Comparison of ENCODE assay signal across 13 cellular contexts in genomic region chr17:1004769-1005295, GRCh38. TPM values are rescaled to one million over a fixed set of nuclear protein-coding genes. Genes with fewer than 3 reads are reported as not detected.
DNase-seq lines count a peak whose midpoint lies in the region; ATAC-seq, FAIRE-seq and TF ChIP-seq lines count a peak whose summit lies in the region.
"Had no signal": no experiment of that assay in that cellular context is flagged by ENCODE, and none has a peak within 500 bp of the region (broad histone marks: within the 10 kb centered on the region; RNA-seq: fewer than 3 reads in every experiment).

No MANE protein-coding gene starts in this region.

- ATAC-seq in heart left ventricle (no peak), Right ventricle myocardium inferior (no peak), upper lobe of right lung (no peak)
- no peak for ATAC-seq in naive thymus-derived CD4-positive, alpha-beta T cell
- ATAC-seq: activated CD8-positive, alpha-beta T cell treated with anti-CD3 and anti-CD28 coated beads, Interleukin-2, amount 10 ng/mL, durations not matched to agents 7 days and 5 days had no signal

- H3K27me3 ChIP-seq in heart left ventricle (no peaks in the 10 kb centered on the region), bronchial epithelial cell (ENCODE audit: control insufficient read depth, insufficient read depth, low read length) (no peaks in the 10 kb centered on the region), upper lobe of right lung (no peaks in the 10 kb centered on the region)
- no peaks in the 10 kb centered on the region for H3K27me3 ChIP-seq in naive thymus-derived CD4-positive, alpha-beta T cell (ENCODE audit: control insufficient read depth in 2 of 2, insufficient read depth in 2 of 2, low read length in 2 of 2)

- H3K4me1 ChIP-seq in heart left ventricle (peaks cover 16 to 98% (median 81%) of the 10 kb centered on the region in 12 donors), upper lobe of right lung (peaks cover 66% of the 10 kb centered on the region)
- H3K4me1 ChIP-seq in naive thymus-derived CD4-positive, alpha-beta T cell (ENCODE audit: control insufficient read depth in 2 of 2, insufficient read depth in 2 of 2, low read length in 2 of 2): no peaks in the 10 kb centered on the region

- DNase-seq in heart left ventricle: no peak
- DNase-seq in Right ventricle myocardium inferior (ENCODE audit: missing footprints): no peak
- no peak for DNase-seq in bronchial epithelial cell (ENCODE audit: low read depth)
- DNase-seq in naive thymus-derived CD4-positive, alpha-beta T cell: no peak
- no peak for DNase-seq in upper lobe of right lung
- DNase-seq in HT-29 (ENCODE audit: low spot score): no peak
- DNase-seq in SKM-1 treated with dmso at 0.1 percent for 144 hours (lab: John Stamatoyannopoulos, UW; ENCODE audit: unreplicated experiment): no peak
- DNase-seq in CD1c-positive myeloid dendritic cell (ENCODE audit: extremely low spot score): no peak
- DNase-seq: activated CD8-positive, alpha-beta T cell treated with anti-CD3 and anti-CD28 coated beads, Interleukin-2, amount 10 ng/mL, durations not matched to agents 7 days and 5 days; AML-193; GOT3; stimulated activated CD4-positive, alpha-beta T cell treated with anti-CD3 and anti-CD28 coated beads, Interleukin-4, amount 100 ng/mL, for 4 hours; SW 1271 had no signal

- no peaks in the 10 kb centered on the region for H3K9me3 Mint-ChIP-seq in naive thymus-derived CD4-positive, alpha-beta T cell

- peak overlapping the region in 6 of 9 donors; percentile 25 to 82 (median 75) for H3K27ac Mint-ChIP-seq in naive thymus-derived CD4-positive, alpha-beta T cell

- 61 to 71% (median 65%) methylated on average over 10 to 13 of the region's 13 CpGs for WGBS in heart left ventricle, 4 donors

- H3K36me3 ChIP-seq in heart left ventricle (peaks cover 0 to 93% (median 79%) of the 10 kb centered on the region in 9 donors), bronchial epithelial cell (ENCODE audit: control insufficient read depth, insufficient read depth, low read length) (peaks cover 30% of the 10 kb centered on the region), upper lobe of right lung (peaks cover 89% of the 10 kb centered on the region)
- H3K36me3 ChIP-seq in naive thymus-derived CD4-positive, alpha-beta T cell (ENCODE audit: control insufficient read depth in 2 of 3, insufficient read depth in 3 of 3, low read length in 3 of 3): peaks cover 0 to 95% (median 11%) of the 10 kb centered on the region in 3 experiments

- POLR2A ChIA-PET in naive thymus-derived CD4-positive, alpha-beta T cell (lab: Charles Lee): no interaction called here

- no peak for TF ChIP-seq POLR2A in heart left ventricle (IDR thresholded peaks at IDR 0.05)

- peak; percentile 76 for FAIRE-seq in bronchial epithelial cell (lab: Jason Lieb, UNC)

- peak overlapping the region in 3 of 10 donors; percentile 56 to 67 (median 60) for H3K4me3 Mint-ChIP-seq in naive thymus-derived CD4-positive, alpha-beta T cell
- H3K4me3 Mint-ChIP-seq: activated CD8-positive, alpha-beta T cell treated with anti-CD3 and anti-CD28 coated beads, Interleukin-2, amount 10 ng/mL, durations not matched to agents 7 days and 5 days had no signal

- peaks cover 6 to 20% (median 10%) of the 10 kb centered on the region in 7 donors for H3K4me1 Mint-ChIP-seq in naive thymus-derived CD4-positive, alpha-beta T cell

- H3K9me3 ChIP-seq in heart left ventricle: no peaks in the 10 kb centered on the region
- H3K9me3 ChIP-seq in naive thymus-derived CD4-positive, alpha-beta T cell (ENCODE audit: control insufficient read depth in 2 of 3, low read length in 3 of 3): no peaks in the 10 kb centered on the region
- no peaks in the 10 kb centered on the region for H3K9me3 ChIP-seq in upper lobe of right lung

- TF ChIP-seq CTCF in heart left ventricle (IDR thresholded peaks at IDR 0.05) (no peak), bronchial epithelial cell (IDR thresholded peaks at IDR 0.05; ENCODE audit: insufficient read depth, low read length, severe bottlenecking) (no peak), upper lobe of right lung (IDR thresholded peaks at IDR 0.05) (no peak)

- H3K27me3 Mint-ChIP-seq in naive thymus-derived CD4-positive, alpha-beta T cell: no peaks in the 10 kb centered on the region

- intact Hi-C loops in heart left ventricle (cut with DNase I) (loop anchor here in 8 of 10 donors (2.0 to 5.0 kb wide), 6 partner anchors 18 to 52 kb away; no protein-coding TSS in a partner anchor), Right ventricle myocardium inferior (cut with DNase I) (loop anchor here (5.0 kb wide), 1 partner anchor 102 kb away; no protein-coding TSS in a partner anchor), upper lobe of right lung (cut with DNase I) (no loop called here)
- intact Hi-C loops in naive thymus-derived CD4-positive, alpha-beta T cell (cut with micrococcal nuclease): no loop called here

- peaks cover 10 to 15% (median 14%) of the 10 kb centered on the region in 5 donors for H3K36me3 Mint-ChIP-seq in naive thymus-derived CD4-positive, alpha-beta T cell

- H3K27ac ChIP-seq in heart left ventricle: peak overlapping the region in 10 of 12 donors; percentile 44 to 89 (median 81)
- no peak overlapping the region for H3K27ac ChIP-seq in naive thymus-derived CD4-positive, alpha-beta T cell (ENCODE audit: low read depth, low read length)
- H3K27ac ChIP-seq in upper lobe of right lung: peak overlapping the region; percentile 73

- no peak overlapping the region for H3K4me3 ChIP-seq in heart left ventricle
- no peak overlapping the region for H3K4me3 ChIP-seq in bronchial epithelial cell (ENCODE audit: low read depth, low read length)
- no peak overlapping the region for H3K4me3 ChIP-seq in naive thymus-derived CD4-positive, alpha-beta T cell (ENCODE audit: low read length)
- H3K4me3 ChIP-seq in upper lobe of right lung: no peak overlapping the region

- CTCF ChIA-PET in naive thymus-derived CD4-positive, alpha-beta T cell (lab: Charles Lee): no interaction called here

RNA-seq across cellular contexts. Expression of gene TIMM22, which starts 7.9 kb away (rescaled TPM):
- total RNA-seq in heart left ventricle: 10 to 100 TPM; 12.5 to 20.4 (median 16.5) TPM
- polyA plus RNA-seq in heart left ventricle: 10 to 100 TPM; 16.0 to 19.8 TPM
- 17.3 TPM for total RNA-seq in Right ventricle myocardium inferior
- total RNA-seq in bronchial epithelial cell: 11.3 and 16.3 TPM in 2 replicates
- 10 to 100 TPM in 3 of 5 experiments, 1 to 10 TPM in 2; 8.3 to 13.5 (median 11.3) TPM for total RNA-seq in naive thymus-derived CD4-positive, alpha-beta T cell
- polyA plus RNA-seq in naive thymus-derived CD4-positive, alpha-beta T cell: 10 to 100 TPM; 24.9 to 27.9 TPM
- total RNA-seq in upper lobe of right lung: 10.7 TPM
- 7.3 and 7.7 TPM in 2 replicates for total RNA-seq in HT-29 (2014; rRNA removed; shearing (Covaris generic))

RNA-seq across cellular contexts. Expression of gene NXN, which starts 25.3 kb away (rescaled TPM):
- 10 to 100 TPM in 8 of 9 donors, 1 to 10 TPM in 1; 8.9 to 20.3 (median 15.8) TPM for total RNA-seq in heart left ventricle
- 10 to 100 TPM in 1 of 2 donors, 1 to 10 TPM in 1; 8.6 to 14.1 TPM for polyA plus RNA-seq in heart left ventricle
- total RNA-seq in Right ventricle myocardium inferior: 18.5 TPM
- 64.4 and 70.3 TPM in 2 replicates for total RNA-seq in bronchial epithelial cell
- under 1 TPM in 4 of 5 experiments, not detected in 1; 0.10 to 0.84 (median 0.36) TPM for total RNA-seq in naive thymus-derived CD4-positive, alpha-beta T cell
- under 1 TPM in 1 of 2 donors, not detected in 1; 0.22 TPM for polyA plus RNA-seq in naive thymus-derived CD4-positive, alpha-beta T cell
- total RNA-seq in upper lobe of right lung: 57.3 TPM
- 64.3 and 71.6 TPM in 2 replicates for total RNA-seq in HT-29 (2014; rRNA removed; shearing (Covaris generic))

Comparison
In these comparisons a context has a peak if more than half of its experiments do, and no peak if none do; other contexts are left out.
1. RNA of gene NXN, which starts 25.3 kb away (total RNA-seq): 64.3 to 71.6 TPM in HT-29, 64.4 to 70.3 TPM in bronchial epithelial cell, 57.3 TPM in upper lobe of right lung (single experiment), 18.5 TPM in Right ventricle myocardium inferior (single experiment) and 8.9 to 20.3 TPM in heart left ventricle; 0.10 to 0.84 TPM in naive thymus-derived CD4-positive, alpha-beta T cell; every median in the first group is over 4 times any median in the second.
2. intact Hi-C loops: an anchor here in heart left ventricle (2.0 to 5.0 kb wide) and Right ventricle myocardium inferior (5.0 kb wide); none called in naive thymus-derived CD4-positive, alpha-beta T cell and upper lobe of right lung.